ENCODE assay signal across 39 cellular contexts in genomic region chr5:85604786-85605185, GRCh38.
"Had no signal": no experiment of that assay in that cellular context is flagged by ENCODE, and none has a peak within 500 bp of the region (broad histone marks: within the 10 kb centered on the region; RNA-seq: fewer than 3 reads in every experiment).

No MANE protein-coding gene starts in this region.

- H3K4me3 ChIP-seq: adrenal gland, ascending aorta, body of pancreas, breast epithelium, cardiac muscle cell had no signal

- H3K27ac Mint-ChIP-seq: activated naive CD4-positive, alpha-beta T cell treated with anti-CD3 and anti-CD28 coated beads for 36 hours; activated naive CD4-positive, alpha-beta T cell treated with anti-CD3 and anti-CD28 coated beads, Interleukin-2, amount 10 ng/mL, durations not matched to agents 7 days and 5 days; activated naive CD4-positive, alpha-beta T cell treated with anti-CD3 and anti-CD28 coated beads, Interleukin-2, amount 50 U/mL, for 24 hours; activated naive CD8-positive, alpha-beta T cell; activated naive CD8-positive, alpha-beta T cell treated with anti-CD3 and anti-CD28 coated beads for 36 hours; activated naive CD8-positive, alpha-beta T cell treated with anti-CD3 and anti-CD28 coated beads, Interleukin-2, amount 10 ng/mL, durations not matched to agents 7 days and 5 days; activated naive CD8-positive, alpha-beta T cell treated with anti-CD3 and anti-CD28 coated beads, Interleukin-2, amount 50 U/mL, for 24 hours; activated T-cell treated with anti-CD3 and anti-CD28 coated beads, Interleukin-2, amount 50 U/mL, for 24 hours; activated T-cell treated with anti-CD3 and anti-CD28 coated beads, Interleukin-2, amount 50 U/mL, for 72 hours; activated T-helper 1 cell treated with anti-CD3 and anti-CD28 coated beads, Interleukin-12 subunit alpha, Interleukin-12 subunit beta, Interleukin-2, Interleukin-4 antibody, amounts not matched to agents 30 ng/mL and 10 ng/mL and 1 ng/mL, durations not matched to agents 14 hours and 24 hours and 36 hours; activated T-helper 17 cell treated with anti-CD3 and anti-CD28 coated beads, Interleukin-2, amount 50 U/mL, for 72 hours; activated T-helper 2 cell treated with anti-CD3 and anti-CD28 coated beads, Interferon-gamma antibody, Interleukin-2, Interleukin-4, amounts not matched to agents 10 μg/mL and 5 μg/mL and 100 μg/mL, durations not matched to agents 14 hours and 24 hours and 36 hours had no signal

- H3K9me3 ChIP-seq: adrenal gland, ascending aorta, body of pancreas, breast epithelium had no signal

- H3K27ac ChIP-seq: adrenal gland, ascending aorta, body of pancreas, brain microvascular endothelial cell, breast epithelium, cardiac muscle cell had no signal

- H3K36me3 ChIP-seq: adrenal gland, ascending aorta, brain microvascular endothelial cell, breast epithelium, cardiac muscle cell had no signal

- H3K4me3 Mint-ChIP-seq: activated naive CD4-positive, alpha-beta T cell treated with anti-CD3 and anti-CD28 coated beads for 36 hours; activated naive CD4-positive, alpha-beta T cell treated with anti-CD3 and anti-CD28 coated beads, Interleukin-2, amount 10 ng/mL, durations not matched to agents 7 days and 5 days; activated naive CD4-positive, alpha-beta T cell treated with anti-CD3 and anti-CD28 coated beads, Interleukin-2, amount 50 U/mL, for 24 hours; activated naive CD8-positive, alpha-beta T cell; activated naive CD8-positive, alpha-beta T cell treated with anti-CD3 and anti-CD28 coated beads for 36 hours; activated naive CD8-positive, alpha-beta T cell treated with anti-CD3 and anti-CD28 coated beads, Interleukin-2, amount 10 ng/mL, durations not matched to agents 7 days and 5 days; activated naive CD8-positive, alpha-beta T cell treated with anti-CD3 and anti-CD28 coated beads, Interleukin-2, amount 50 U/mL, for 24 hours; activated T-cell treated with anti-CD3 and anti-CD28 coated beads, Interleukin-2, amount 50 U/mL, for 24 hours; activated T-cell treated with anti-CD3 and anti-CD28 coated beads, Interleukin-2, amount 50 U/mL, for 4 hours; activated T-cell treated with anti-CD3 and anti-CD28 coated beads, Interleukin-2, amount 50 U/mL, for 72 hours; activated T-helper 1 cell treated with anti-CD3 and anti-CD28 coated beads, Interleukin-12 subunit alpha, Interleukin-12 subunit beta, Interleukin-2, Interleukin-4 antibody, amounts not matched to agents 30 ng/mL and 10 ng/mL and 1 ng/mL, durations not matched to agents 14 hours and 24 hours and 36 hours; activated T-helper 17 cell treated with anti-CD3 and anti-CD28 coated beads, Interleukin-2, amount 50 U/mL, for 72 hours; brain; central memory CD8-positive, alpha-beta T cell had no signal

- FAIRE-seq: bronchial epithelial cell had no signal

- H3K9me3 Mint-ChIP-seq: activated naive CD4-positive, alpha-beta T cell treated with anti-CD3 and anti-CD28 coated beads, Interleukin-2, amount 10 ng/mL, durations not matched to agents 7 days and 5 days; activated naive CD8-positive, alpha-beta T cell treated with anti-CD3 and anti-CD28 coated beads, Interleukin-2, amount 10 ng/mL, durations not matched to agents 7 days and 5 days; activated naive CD8-positive, alpha-beta T cell treated with anti-CD3 and anti-CD28 coated beads, Interleukin-2, amount 50 U/mL, for 24 hours; activated T-cell treated with anti-CD3 and anti-CD28 coated beads, Interleukin-2, amount 50 U/mL, for 24 hours; activated T-helper 1 cell treated with anti-CD3 and anti-CD28 coated beads, Interleukin-12 subunit alpha, Interleukin-12 subunit beta, Interleukin-2, Interleukin-4 antibody, amounts not matched to agents 30 ng/mL and 10 ng/mL and 1 ng/mL, durations not matched to agents 14 hours and 24 hours and 36 hours; activated T-helper 2 cell treated with anti-CD3 and anti-CD28 coated beads, Interferon-gamma antibody, Interleukin-2, Interleukin-4, amounts not matched to agents 10 μg/mL and 5 μg/mL and 100 μg/mL, durations not matched to agents 14 hours and 24 hours and 36 hours had no signal

- H3K27me3 ChIP-seq: adrenal gland, ascending aorta, body of pancreas, brain microvascular endothelial cell, breast epithelium, cardiac muscle cell had no signal

- DNase-seq: activated effector memory CD4-positive, alpha-beta T cell treated with anti-CD3 and anti-CD28 coated beads, Interleukin-2, amount 50 U/mL, for 16 hours; activated effector memory CD4-positive, alpha-beta T cell treated with Interleukin-2 at 50 U/mL for 16 hours; activated gamma-delta T cell; activated gamma-delta T cell treated with Interleukin-2 at 50 U/mL for 16 hours; activated naive CD4-positive, alpha-beta T cell; activated naive CD4-positive, alpha-beta T cell treated with anti-CD3 and anti-CD28 coated beads for 36 hours; activated naive CD4-positive, alpha-beta T cell treated with anti-CD3 and anti-CD28 coated beads, Interleukin-2, amount 10 ng/mL, durations not matched to agents 7 days and 5 days; activated naive CD4-positive, alpha-beta T cell treated with anti-CD3 and anti-CD28 coated beads, Interleukin-2, amount 50 U/mL, for 16 hours; activated naive CD4-positive, alpha-beta T cell treated with Interleukin-2 at 50 U/mL for 16 hours; activated naive CD8-positive, alpha-beta T cell treated with anti-CD3 and anti-CD28 coated beads for 36 hours; activated naive CD8-positive, alpha-beta T cell treated with anti-CD3 and anti-CD28 coated beads, Interleukin-2, amount 10 ng/mL, durations not matched to agents 7 days and 5 days; activated naive CD8-positive, alpha-beta T cell treated with anti-CD3 and anti-CD28 coated beads, Interleukin-2, amount 50 U/mL, for 24 hours; activated T-cell treated with anti-CD3 and anti-CD28 coated beads, Interleukin-2, amount 50 U/mL, for 1 hour; activated T-cell treated with anti-CD3 and anti-CD28 coated beads, Interleukin-2, amount 50 U/mL, for 24 hours; activated T-cell treated with anti-CD3 and anti-CD28 coated beads, Interleukin-2, amount 50 U/mL, for 4 hours; activated T-cell treated with anti-CD3 and anti-CD28 coated beads, Interleukin-2, amount 50 U/mL, for 48 hours; activated T-cell treated with anti-CD3 and anti-CD28 coated beads, Interleukin-2, amount 50 U/mL, for 72 hours; adrenal gland; amniotic stem cell; amygdala; anterior cingulate cortex; aorta; body of pancreas; brain microvascular endothelial cell; caudate nucleus; central memory CD4-positive, alpha-beta T cell; cerebellar nuclear complex had no signal

- H3K4me1 Mint-ChIP-seq: activated naive CD4-positive, alpha-beta T cell treated with anti-CD3 and anti-CD28 coated beads, Interleukin-2, amount 10 ng/mL, durations not matched to agents 7 days and 5 days; activated naive CD4-positive, alpha-beta T cell treated with anti-CD3 and anti-CD28 coated beads, Interleukin-2, amount 50 U/mL, for 24 hours; activated naive CD8-positive, alpha-beta T cell treated with anti-CD3 and anti-CD28 coated beads for 36 hours; activated naive CD8-positive, alpha-beta T cell treated with anti-CD3 and anti-CD28 coated beads, Interleukin-2, amount 10 ng/mL, durations not matched to agents 7 days and 5 days; activated naive CD8-positive, alpha-beta T cell treated with anti-CD3 and anti-CD28 coated beads, Interleukin-2, amount 50 U/mL, for 24 hours; activated T-helper 17 cell treated with anti-CD3 and anti-CD28 coated beads, Interleukin-2, amount 50 U/mL, for 72 hours; brain; central memory CD8-positive, alpha-beta T cell had no signal

- ATAC-seq: activated naive CD4-positive, alpha-beta T cell treated with anti-CD3 and anti-CD28 coated beads, Interleukin-2, amount 50 U/mL, for 72 hours; activated naive CD8-positive, alpha-beta T cell treated with anti-CD3 and anti-CD28 coated beads, Interleukin-2, amount 50 U/mL, for 24 hours; activated T-cell treated with anti-CD3 and anti-CD28 coated beads, Interleukin-2, amount 50 U/mL, for 4 hours; activated T-cell treated with anti-CD3 and anti-CD28 coated beads, Interleukin-2, amount 50 U/mL, for 72 hours; activated T-helper 17 cell treated with anti-CD3 and anti-CD28 coated beads, Interleukin-2, amount 50 U/mL, for 72 hours; body of pancreas had no signal

- H3K27me3 Mint-ChIP-seq: activated naive CD4-positive, alpha-beta T cell treated with anti-CD3 and anti-CD28 coated beads, Interleukin-2, amount 10 ng/mL, durations not matched to agents 7 days and 5 days; activated naive CD4-positive, alpha-beta T cell treated with anti-CD3 and anti-CD28 coated beads, Interleukin-2, amount 50 U/mL, for 24 hours; activated naive CD8-positive, alpha-beta T cell; activated naive CD8-positive, alpha-beta T cell treated with anti-CD3 and anti-CD28 coated beads for 36 hours; activated naive CD8-positive, alpha-beta T cell treated with anti-CD3 and anti-CD28 coated beads, Interleukin-2, amount 10 ng/mL, durations not matched to agents 7 days and 5 days; activated naive CD8-positive, alpha-beta T cell treated with anti-CD3 and anti-CD28 coated beads, Interleukin-2, amount 50 U/mL, for 24 hours; activated T-cell treated with anti-CD3 and anti-CD28 coated beads, Interleukin-2, amount 50 U/mL, for 24 hours; activated T-helper 17 cell treated with anti-CD3 and anti-CD28 coated beads, Interleukin-2, amount 50 U/mL, for 72 hours; central memory CD8-positive, alpha-beta T cell had no signal

- H3K36me3 Mint-ChIP-seq: activated naive CD4-positive, alpha-beta T cell treated with anti-CD3 and anti-CD28 coated beads, Interleukin-2, amount 10 ng/mL, durations not matched to agents 7 days and 5 days; activated naive CD4-positive, alpha-beta T cell treated with anti-CD3 and anti-CD28 coated beads, Interleukin-2, amount 50 U/mL, for 24 hours; activated naive CD4-positive, alpha-beta T cell treated with anti-CD3 and anti-CD28 coated beads, Interleukin-2, amount 50 U/mL, for 72 hours; activated naive CD8-positive, alpha-beta T cell; activated naive CD8-positive, alpha-beta T cell treated with anti-CD3 and anti-CD28 coated beads for 36 hours; activated naive CD8-positive, alpha-beta T cell treated with anti-CD3 and anti-CD28 coated beads, Interleukin-2, amount 10 ng/mL, durations not matched to agents 7 days and 5 days; brain had no signal

- H3K4me1 ChIP-seq: adrenal gland, ascending aorta, body of pancreas, breast epithelium had no signal
